Comparison of ENCODE assay signal across 12 cellular contexts in the genomic region with DNA sequence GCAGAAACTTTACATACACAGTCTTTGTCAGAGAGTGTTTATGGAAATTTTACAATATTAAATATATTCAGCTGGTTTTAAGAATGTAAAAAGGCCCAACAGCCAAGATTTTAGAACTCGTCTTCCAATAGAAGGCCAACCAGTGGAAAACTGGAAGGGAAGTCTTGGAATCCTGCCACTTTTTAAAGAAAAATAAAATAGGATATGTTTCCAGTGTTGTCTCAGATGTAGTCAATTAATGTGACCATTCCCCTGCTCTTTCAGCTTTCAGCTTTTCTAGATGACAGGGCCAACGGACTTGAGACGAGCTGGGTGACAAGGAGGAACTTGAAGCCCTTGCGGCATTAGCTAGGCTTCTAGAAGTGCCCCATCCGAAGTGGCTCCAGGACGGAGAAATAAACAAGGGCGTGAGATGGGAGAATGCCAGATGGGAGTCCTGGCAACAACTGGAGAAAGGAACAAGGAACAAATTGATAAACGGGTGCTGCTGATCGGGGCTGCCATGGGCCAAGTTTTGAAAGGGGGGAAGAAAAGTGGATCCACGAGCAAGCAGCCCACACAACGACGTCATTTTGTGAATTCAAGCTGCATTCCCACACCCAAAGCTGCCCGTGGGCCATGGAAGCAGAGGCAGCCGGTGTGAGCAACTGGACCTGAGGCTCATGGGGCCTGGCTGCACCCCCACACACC. TPM values are rescaled to one million over a fixed set of nuclear protein-coding genes. Genes with fewer than 3 reads are reported as not detected.
DNase-seq lines count a peak whose midpoint lies in the region; ATAC-seq and TF ChIP-seq lines count a peak whose summit lies in the region.
"Had no signal": no experiment of that assay in that cellular context is flagged by ENCODE, and none has a peak within 500 bp of the region (broad histone marks: within the 10 kb centered on the region; RNA-seq: fewer than 3 reads in every experiment).

No MANE protein-coding gene starts in this region.

- no peaks in the 10 kb centered on the region for H3K27me3 Mint-ChIP-seq in type B pancreatic cell
- no peaks in the 10 kb centered on the region for H3K27me3 Mint-ChIP-seq in activated naive CD8-positive, alpha-beta T cell treated with anti-CD3 and anti-CD28 coated beads, Interleukin-2, amount 50 U/mL, for 24 hours

- DNase-seq in adrenal gland (peak in 4 of 7 donors; percentile 45 to 77 (median 50)), fibroblast of pulmonary artery (ENCODE audit: low read depth) (peak; percentile 30), thoracic aorta (ENCODE audit: low spot score) (no peak), type B pancreatic cell (ENCODE audit: extremely low spot score, unreplicated experiment) (no peak), H4 (ENCODE audit: low spot score) (no peak)
- no peak for DNase-seq in activated naive CD8-positive, alpha-beta T cell treated with anti-CD3 and anti-CD28 coated beads, Interleukin-2, amount 50 U/mL, for 24 hours
- DNase-seq: activated CD8-positive, alpha-beta memory T cell treated with anti-CD3 and anti-CD28 coated beads for 24 hours; central memory CD4-positive, alpha-beta T cell; MM.1S; T-helper 2 cell had no signal

- TF ChIP-seq POLR2A in adrenal gland (IDR thresholded peaks at IDR 0.05): no peak

- peak; percentile 40 for ATAC-seq in thoracic aorta (ENCODE audit: insufficient number of reproducible peaks, low FRiP score, low read depth)
- ATAC-seq in HG03175 (IDR thresholded peaks at IDR 0.05; ENCODE audit: unreplicated experiment): no peak
- ATAC-seq in activated naive CD8-positive, alpha-beta T cell treated with anti-CD3 and anti-CD28 coated beads, Interleukin-2, amount 50 U/mL, for 24 hours: no peak

- H3K27ac ChIP-seq in adrenal gland (peak overlapping the region in 4 of 5 donors; percentile 44 to 80 (median 58)), muscle layer of colon (ENCODE audit: low read depth, low read length) (peak overlapping the region; percentile 0), thoracic aorta (peak overlapping the region; percentile 59 to 67)

- intact Hi-C loops in adrenal gland (cut with DNase I): no loop called here

- no peak overlapping the region for H3K4me3 Mint-ChIP-seq in type B pancreatic cell
- H3K4me3 Mint-ChIP-seq in activated naive CD8-positive, alpha-beta T cell treated with anti-CD3 and anti-CD28 coated beads, Interleukin-2, amount 50 U/mL, for 24 hours: no peak overlapping the region

- no peaks in the 10 kb centered on the region for H3K36me3 ChIP-seq in adrenal gland (replicated peaks in 1 of 2)
- H3K36me3 ChIP-seq in muscle layer of colon (ENCODE audit: insufficient read depth, low read length): no peaks in the 10 kb centered on the region
- H3K36me3 ChIP-seq in thoracic aorta: no peaks in the 10 kb centered on the region

- H3K4me1 ChIP-seq in adrenal gland (replicated peaks in 1 of 2) (peaks cover 41 to 69% of the 10 kb centered on the region in 2 donors), muscle layer of colon (ENCODE audit: insufficient read depth, low read length) (peaks cover 65% of the 10 kb centered on the region), thoracic aorta (ENCODE audit: control insufficient read depth in 1 of 2, low read depth in 2 of 2) (peaks cover 24 to 85% of the 10 kb centered on the region in 2 donors)

- peaks cover 39% of the 10 kb centered on the region for H3K4me1 Mint-ChIP-seq in type B pancreatic cell (ENCODE audit: unreplicated experiment)
- H3K4me1 Mint-ChIP-seq in activated naive CD8-positive, alpha-beta T cell treated with anti-CD3 and anti-CD28 coated beads, Interleukin-2, amount 50 U/mL, for 24 hours: no peaks in the 10 kb centered on the region

- TF ChIP-seq CTCF in adrenal gland (IDR thresholded peaks at IDR 0.05) (no peak), fibroblast of pulmonary artery (IDR thresholded peaks at IDR 0.05; ENCODE audit: low read length, missing control alignments) (no peak), thoracic aorta (IDR thresholded peaks at IDR 0.05) (no peak), type B pancreatic cell (conservative IDR thresholded peaks at IDR 0.05) (no peak)

- H3K27me3 ChIP-seq in adrenal gland (no peaks in the 10 kb centered on the region), muscle layer of colon (ENCODE audit: control insufficient read depth in 1 of 2, insufficient read depth in 2 of 2, low read length in 2 of 2) (no peaks in the 10 kb centered on the region), thoracic aorta (replicated peaks; ENCODE audit: insufficient read depth) (no peaks in the 10 kb centered on the region)

- no peak overlapping the region for H3K9ac ChIP-seq in muscle layer of colon (ENCODE audit: low read length)

- no peak overlapping the region for H3K27ac Mint-ChIP-seq in type B pancreatic cell
- H3K27ac Mint-ChIP-seq in activated naive CD8-positive, alpha-beta T cell treated with anti-CD3 and anti-CD28 coated beads, Interleukin-2, amount 50 U/mL, for 24 hours: no peak overlapping the region

- H3K9me3 Mint-ChIP-seq in type B pancreatic cell: no peaks in the 10 kb centered on the region
- no peaks in the 10 kb centered on the region for H3K9me3 Mint-ChIP-seq in activated naive CD8-positive, alpha-beta T cell treated with anti-CD3 and anti-CD28 coated beads, Interleukin-2, amount 50 U/mL, for 24 hours

- 39 to 66% (median 47%) methylated on average over 13 to 14 of the region's 14 CpGs for WGBS in adrenal gland, 4 donors

- H3K9me3 ChIP-seq in adrenal gland (replicated peaks in 1 of 3): no peaks in the 10 kb centered on the region
- H3K9me3 ChIP-seq in muscle layer of colon (ENCODE audit: low read length): no peaks in the 10 kb centered on the region
- no peaks in the 10 kb centered on the region for H3K9me3 ChIP-seq in thoracic aorta

- peaks cover 12% of the 10 kb centered on the region for H3K36me3 Mint-ChIP-seq in type B pancreatic cell
- H3K36me3 Mint-ChIP-seq in activated naive CD8-positive, alpha-beta T cell treated with anti-CD3 and anti-CD28 coated beads, Interleukin-2, amount 50 U/mL, for 24 hours (ENCODE audit: low read depth): no peaks in the 10 kb centered on the region

- H3K4me3 ChIP-seq in adrenal gland: no peak overlapping the region
- no peak overlapping the region for H3K4me3 ChIP-seq in fibroblast of pulmonary artery (replicated peaks; ENCODE audit: low read depth, low read length)
- H3K4me3 ChIP-seq in muscle layer of colon (ENCODE audit: low read depth in 1 of 2, low read length in 2 of 2): no peak overlapping the region
- H3K4me3 ChIP-seq in thoracic aorta: peak overlapping the region; percentile 47

RNA-seq across cellular contexts. Expression of gene CTBP2, which starts 42.3 kb away (rescaled TPM):
- total RNA-seq in adrenal gland (10 to 100 TPM; 28.1 to 66.5 (median 53.6) TPM), thoracic aorta (10 to 100 TPM; 62.8 to 80.6 TPM), type B pancreatic cell (ENCODE audit: low replicate concordance) (101 and 113 TPM in 2 replicates)
- polyA plus RNA-seq in adrenal gland: 10 to 100 TPM; 25.3 to 53.4 (median 28.4) TPM
- 58.2 and 69.8 TPM in 2 replicates for total RNA-seq in H4 (2014; rRNA removed; shearing (Covaris generic))

Comparison
In these comparisons a context has a peak if more than half of its experiments do, and no peak if none do; other contexts are left out.
1. DNase-seq: peak in adrenal gland (4 of 7) and fibroblast of pulmonary artery (single experiment); none in thoracic aorta (single experiment), type B pancreatic cell (single experiment), H4 (single experiment) and activated naive CD8-positive, alpha-beta T cell treated with anti-CD3 and anti-CD28 coated beads, Interleukin-2, amount 50 U/mL, for 24 hours (single experiment).
2. H3K27ac ChIP-seq: peak in every context shown above with its lines; median percentile 63 in thoracic aorta; 58 in adrenal gland; 0 in muscle layer of colon.